In the genomic region with DNA sequence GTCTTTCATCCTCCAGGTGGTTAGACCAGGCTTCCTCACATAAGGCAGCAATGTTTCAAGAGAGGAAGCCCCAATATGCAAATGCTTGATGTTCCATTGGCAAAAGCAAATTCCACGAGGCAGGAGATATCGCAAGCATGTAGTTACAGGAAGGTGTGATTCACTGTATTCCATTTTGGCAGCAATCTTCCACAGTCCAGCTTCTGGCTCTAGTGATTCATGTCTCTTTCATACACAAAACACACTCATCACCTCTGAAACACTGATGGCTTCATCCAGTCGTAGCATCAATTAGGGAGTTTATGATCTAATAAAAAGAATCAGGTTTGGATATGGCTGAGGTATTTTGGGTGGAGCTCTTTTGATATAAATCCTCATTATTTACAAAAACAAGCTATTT, we compare ENCODE assay signal across 13 cellular contexts.
DNase-seq lines count a peak whose midpoint lies in the region; ATAC-seq, FAIRE-seq and TF ChIP-seq lines count a peak whose summit lies in the region.
"Had no signal": no experiment of that assay in that cellular context is flagged by ENCODE, and none has a peak within 500 bp of the region (broad histone marks: within the 10 kb centered on the region; RNA-seq: fewer than 3 reads in every experiment).

No MANE protein-coding gene starts in this region.

- no peak overlapping the region for H3K18ac ChIP-seq in mesendoderm (ENCODE audit: low read length)

- no peaks in the 10 kb centered on the region for H3K27me3 ChIP-seq in bronchial epithelial cell (ENCODE audit: control insufficient read depth, insufficient read depth, low read length)
- no peaks in the 10 kb centered on the region for H3K27me3 ChIP-seq in mesendoderm (ENCODE audit: insufficient read depth, low read length, poor library complexity)

- H3K9ac ChIP-seq in mesendoderm (ENCODE audit: low read length): no peak overlapping the region

- H2AK5ac ChIP-seq in mesendoderm (ENCODE audit: low read length): no peak overlapping the region

- DNase-seq in AG09309 (ENCODE audit: low read depth) (peak; percentile 73), M059J (ENCODE audit: low read depth) (peak; percentile 64), bronchial epithelial cell (ENCODE audit: low read depth) (peak; percentile 99), hepatic stellate cell (ENCODE audit: low spot score) (peak; percentile 7), coronary artery (ENCODE audit: low spot score) (no peak), mesendoderm (no peak)
- DNase-seq: activated CD8-positive, alpha-beta memory T cell treated with anti-CD3 and anti-CD28 coated beads, Interleukin-2, amount 10 ng/mL, durations not matched to agents 7 days and 5 days; DMS 273 treated with DMSO at 0.1 percent for 48 hours; glutamatergic neuron; WERI-Rb-1 had no signal

- H3K27ac ChIP-seq in coronary artery (no peak overlapping the region), mesendoderm (ENCODE audit: low read depth, low read length) (no peak overlapping the region)
- H3K27ac ChIP-seq: prostate gland, WERI-Rb-1 had no signal

- TF ChIP-seq CTCF in AG09309 (IDR thresholded peaks at IDR 0.05; ENCODE audit: control insufficient read depth, insufficient read depth, low read depth, low read length, missing control alignments) (no peak), bronchial epithelial cell (IDR thresholded peaks at IDR 0.05; ENCODE audit: insufficient read depth, low read length, severe bottlenecking) (no peak), coronary artery (IDR thresholded peaks at IDR 0.05) (no peak)

- H3K4ac ChIP-seq in mesendoderm (ENCODE audit: low read depth, low read length): no peak overlapping the region

- H2BK5ac ChIP-seq in mesendoderm (ENCODE audit: low read length): no peak overlapping the region

- H3K4me2 ChIP-seq in mesendoderm (ENCODE audit: low read length): no peak overlapping the region

- H3K36me3 ChIP-seq in bronchial epithelial cell (ENCODE audit: control insufficient read depth, insufficient read depth, low read length) (no peaks in the 10 kb centered on the region), mesendoderm (ENCODE audit: control insufficient read depth, insufficient read depth, low read length) (no peaks in the 10 kb centered on the region)
- H3K36me3 ChIP-seq: prostate gland, WERI-Rb-1 had no signal

- WGBS in mesendoderm (ENCODE audit: extremely low coverage, insufficient coverage, low lambda C conversion rate): no CpG with 5 or more reads among the region's 3 CpGs

- H2BK120ac ChIP-seq in mesendoderm (ENCODE audit: low read depth, low read length): no peak overlapping the region

- H3K79me2 ChIP-seq in mesendoderm (ENCODE audit: control insufficient read depth, insufficient read depth, low read length): no peaks in the 10 kb centered on the region

- ATAC-seq in HG03095 (IDR thresholded peaks at IDR 0.05; ENCODE audit: unreplicated experiment): no peak
- ATAC-seq in HG03457 (IDR thresholded peaks at IDR 0.05; ENCODE audit: unreplicated experiment): no peak
- ATAC-seq: activated CD8-positive, alpha-beta memory T cell treated with anti-CD3 and anti-CD28 coated beads, Interleukin-2, amount 10 ng/mL, durations not matched to agents 7 days and 5 days had no signal

- no peaks in the 10 kb centered on the region for H3K4me1 ChIP-seq in mesendoderm (ENCODE audit: control insufficient read depth, low read depth, low read length)
- H3K4me1 ChIP-seq: prostate gland had no signal

- H4K5ac ChIP-seq in mesendoderm (ENCODE audit: low read length): no peak overlapping the region

- H3K23ac ChIP-seq in mesendoderm (ENCODE audit: low read length): no peak overlapping the region

- H3K79me1 ChIP-seq in mesendoderm (ENCODE audit: low read length): no peaks in the 10 kb centered on the region

- H3K4me3 ChIP-seq in AG09309 (ENCODE audit: control insufficient read depth, low read depth, low read length): no peak overlapping the region
- H3K4me3 ChIP-seq in bronchial epithelial cell (ENCODE audit: low read depth, low read length): no peak overlapping the region
- no peak overlapping the region for H3K4me3 ChIP-seq in coronary artery
- no peak overlapping the region for H3K4me3 ChIP-seq in mesendoderm (ENCODE audit: low read length)
- H3K4me3 ChIP-seq: prostate gland had no signal

- no peak overlapping the region for H4K8ac ChIP-seq in mesendoderm (ENCODE audit: low read depth, low read length)

- no peak overlapping the region for H2BK15ac ChIP-seq in mesendoderm (replicated peaks; ENCODE audit: low read depth)

- H3K56ac ChIP-seq in mesendoderm (ENCODE audit: low read length): no peak overlapping the region

- FAIRE-seq in bronchial epithelial cell (lab: Jason Lieb, UNC): peak; percentile 97

Comparison
In these comparisons a context has a peak if more than half of its experiments do, and no peak if none do; other contexts are left out.
1. DNase-seq: peak in AG09309 (single experiment), M059J (single experiment), bronchial epithelial cell (single experiment) and hepatic stellate cell (single experiment); none in coronary artery (single experiment) and mesendoderm (single experiment).